Comparison of ENCODE assay signal across 1 cellular context in the genomic region with DNA sequence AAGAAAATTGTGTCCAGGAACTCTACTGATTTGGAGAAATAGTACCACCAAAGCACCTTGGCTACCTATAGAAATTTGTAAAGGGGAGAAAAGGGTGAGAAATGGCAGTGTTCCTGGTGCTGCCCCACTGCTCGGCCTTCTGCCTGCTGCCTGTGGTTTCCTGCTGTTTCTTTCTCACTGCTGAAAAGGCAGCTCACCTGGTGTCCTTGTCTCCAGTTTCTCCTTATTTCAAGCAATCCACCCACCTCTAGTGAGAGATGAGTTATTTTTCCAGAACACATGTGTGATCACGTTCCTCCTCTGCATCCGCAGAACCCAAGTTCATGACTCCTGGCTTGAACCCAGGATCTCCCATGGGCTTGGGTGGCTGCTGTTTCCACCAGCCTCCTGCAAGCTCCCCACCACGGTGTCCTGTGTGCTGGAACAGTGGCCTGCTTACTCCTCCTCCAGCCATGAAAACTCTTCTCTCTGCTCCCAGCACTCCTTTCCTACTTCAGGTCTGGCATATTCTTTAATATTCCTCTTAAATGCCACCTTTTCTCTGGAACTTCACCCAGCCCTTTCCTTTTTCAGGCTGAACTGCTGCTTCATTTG.
TF ChIP-seq lines count a peak whose summit lies in the region.

No MANE protein-coding gene starts in this region.

TF ChIP-seq in GM23338, 12 proteins besides CTCF, POLR2A, EP300 and RAD21:
- TF ChIP-seq, protein P1, sequence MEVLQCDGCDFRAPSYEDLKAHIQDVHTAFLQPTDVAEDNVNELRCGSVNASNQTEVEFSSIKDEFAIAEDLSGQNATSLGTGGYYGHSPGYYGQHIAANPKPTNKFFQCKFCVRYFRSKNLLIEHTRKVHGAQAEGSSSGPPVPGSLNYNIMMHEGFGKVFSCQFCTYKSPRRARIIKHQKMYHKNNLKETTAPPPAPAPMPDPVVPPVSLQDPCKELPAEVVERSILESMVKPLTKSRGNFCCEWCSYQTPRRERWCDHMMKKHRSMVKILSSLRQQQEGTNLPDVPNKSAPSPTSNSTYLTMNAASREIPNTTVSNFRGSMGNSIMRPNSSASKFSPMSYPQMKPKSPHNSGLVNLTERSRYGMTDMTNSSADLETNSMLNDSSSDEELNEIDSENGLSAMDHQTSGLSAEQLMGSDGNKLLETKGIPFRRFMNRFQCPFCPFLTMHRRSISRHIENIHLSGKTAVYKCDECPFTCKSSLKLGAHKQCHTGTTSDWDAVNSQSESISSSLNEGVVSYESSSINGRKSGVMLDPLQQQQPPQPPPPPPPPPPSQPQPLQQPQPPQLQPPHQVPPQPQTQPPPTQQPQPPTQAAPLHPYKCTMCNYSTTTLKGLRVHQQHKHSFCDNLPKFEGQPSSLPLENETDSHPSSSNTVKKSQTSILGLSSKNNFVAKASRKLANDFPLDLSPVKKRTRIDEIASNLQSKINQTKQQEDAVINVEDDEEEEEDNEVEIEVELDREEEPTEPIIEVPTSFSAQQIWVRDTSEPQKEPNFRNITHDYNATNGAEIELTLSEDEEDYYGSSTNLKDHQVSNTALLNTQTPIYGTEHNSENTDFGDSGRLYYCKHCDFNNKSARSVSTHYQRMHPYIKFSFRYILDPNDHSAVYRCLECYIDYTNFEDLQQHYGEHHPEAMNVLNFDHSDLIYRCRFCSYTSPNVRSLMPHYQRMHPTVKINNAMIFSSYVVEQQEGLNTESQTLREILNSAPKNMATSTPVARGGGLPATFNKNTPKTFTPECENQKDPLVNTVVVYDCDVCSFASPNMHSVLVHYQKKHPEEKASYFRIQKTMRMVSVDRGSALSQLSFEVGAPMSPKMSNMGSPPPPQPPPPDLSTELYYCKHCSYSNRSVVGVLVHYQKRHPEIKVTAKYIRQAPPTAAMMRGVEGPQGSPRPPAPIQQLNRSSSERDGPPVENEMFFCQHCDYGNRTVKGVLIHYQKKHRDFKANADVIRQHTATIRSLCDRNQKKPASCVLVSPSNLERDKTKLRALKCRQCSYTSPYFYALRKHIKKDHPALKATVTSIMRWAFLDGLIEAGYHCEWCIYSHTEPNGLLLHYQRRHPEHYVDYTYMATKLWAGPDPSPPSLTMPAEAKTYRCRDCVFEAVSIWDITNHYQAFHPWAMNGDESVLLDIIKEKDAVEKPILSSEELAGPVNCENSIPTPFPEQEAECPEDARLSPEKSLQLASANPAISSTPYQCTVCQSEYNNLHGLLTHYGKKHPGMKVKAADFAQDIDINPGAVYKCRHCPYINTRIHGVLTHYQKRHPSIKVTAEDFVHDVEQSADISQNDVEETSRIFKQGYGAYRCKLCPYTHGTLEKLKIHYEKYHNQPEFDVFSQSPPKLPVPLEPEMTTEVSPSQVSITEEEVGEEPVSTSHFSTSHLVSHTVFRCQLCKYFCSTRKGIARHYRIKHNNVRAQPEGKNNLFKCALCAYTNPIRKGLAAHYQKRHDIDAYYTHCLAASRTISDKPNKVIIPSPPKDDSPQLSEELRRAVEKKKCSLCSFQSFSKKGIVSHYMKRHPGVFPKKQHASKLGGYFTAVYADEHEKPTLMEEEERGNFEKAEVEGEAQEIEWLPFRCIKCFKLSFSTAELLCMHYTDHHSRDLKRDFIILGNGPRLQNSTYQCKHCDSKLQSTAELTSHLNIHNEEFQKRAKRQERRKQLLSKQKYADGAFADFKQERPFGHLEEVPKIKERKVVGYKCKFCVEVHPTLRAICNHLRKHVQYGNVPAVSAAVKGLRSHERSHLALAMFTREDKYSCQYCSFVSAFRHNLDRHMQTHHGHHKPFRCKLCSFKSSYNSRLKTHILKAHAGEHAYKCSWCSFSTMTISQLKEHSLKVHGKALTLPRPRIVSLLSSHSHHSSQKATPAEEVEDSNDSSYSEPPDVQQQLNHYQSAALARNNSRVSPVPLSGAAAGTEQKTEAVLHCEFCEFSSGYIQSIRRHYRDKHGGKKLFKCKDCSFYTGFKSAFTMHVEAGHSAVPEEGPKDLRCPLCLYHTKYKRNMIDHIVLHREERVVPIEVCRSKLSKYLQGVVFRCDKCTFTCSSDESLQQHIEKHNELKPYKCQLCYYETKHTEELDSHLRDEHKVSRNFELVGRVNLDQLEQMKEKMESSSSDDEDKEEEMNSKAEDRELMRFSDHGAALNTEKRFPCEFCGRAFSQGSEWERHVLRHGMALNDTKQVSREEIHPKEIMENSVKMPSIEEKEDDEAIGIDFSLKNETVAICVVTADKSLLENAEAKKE (CRISPR knock-in tag; IDR thresholded peaks at IDR 0.05), result no peak
- TF ChIP-seq, protein P2, sequence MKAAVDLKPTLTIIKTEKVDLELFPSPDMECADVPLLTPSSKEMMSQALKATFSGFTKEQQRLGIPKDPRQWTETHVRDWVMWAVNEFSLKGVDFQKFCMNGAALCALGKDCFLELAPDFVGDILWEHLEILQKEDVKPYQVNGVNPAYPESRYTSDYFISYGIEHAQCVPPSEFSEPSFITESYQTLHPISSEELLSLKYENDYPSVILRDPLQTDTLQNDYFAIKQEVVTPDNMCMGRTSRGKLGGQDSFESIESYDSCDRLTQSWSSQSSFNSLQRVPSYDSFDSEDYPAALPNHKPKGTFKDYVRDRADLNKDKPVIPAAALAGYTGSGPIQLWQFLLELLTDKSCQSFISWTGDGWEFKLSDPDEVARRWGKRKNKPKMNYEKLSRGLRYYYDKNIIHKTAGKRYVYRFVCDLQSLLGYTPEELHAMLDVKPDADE (IDR thresholded peaks at IDR 0.05), result no peak
- TF ChIP-seq ZNF114 (CRISPR knock-in tag; IDR thresholded peaks at IDR 0.05), result no peak
- TF ChIP-seq JUNB (IDR thresholded peaks at IDR 0.05; ENCODE audit: unreplicated experiment), result no peak
- TF ChIP-seq STAT1 (IDR thresholded peaks at IDR 0.05; ENCODE audit: unreplicated experiment), result no peak
- no peak for TF ChIP-seq NANOG (IDR thresholded peaks at IDR 0.05; ENCODE audit: borderline replicate concordance)
- no peak for TF ChIP-seq EZH2 (IDR thresholded peaks at IDR 0.05; ENCODE audit: low read depth, unreplicated experiment)
- TF ChIP-seq, protein P3, sequence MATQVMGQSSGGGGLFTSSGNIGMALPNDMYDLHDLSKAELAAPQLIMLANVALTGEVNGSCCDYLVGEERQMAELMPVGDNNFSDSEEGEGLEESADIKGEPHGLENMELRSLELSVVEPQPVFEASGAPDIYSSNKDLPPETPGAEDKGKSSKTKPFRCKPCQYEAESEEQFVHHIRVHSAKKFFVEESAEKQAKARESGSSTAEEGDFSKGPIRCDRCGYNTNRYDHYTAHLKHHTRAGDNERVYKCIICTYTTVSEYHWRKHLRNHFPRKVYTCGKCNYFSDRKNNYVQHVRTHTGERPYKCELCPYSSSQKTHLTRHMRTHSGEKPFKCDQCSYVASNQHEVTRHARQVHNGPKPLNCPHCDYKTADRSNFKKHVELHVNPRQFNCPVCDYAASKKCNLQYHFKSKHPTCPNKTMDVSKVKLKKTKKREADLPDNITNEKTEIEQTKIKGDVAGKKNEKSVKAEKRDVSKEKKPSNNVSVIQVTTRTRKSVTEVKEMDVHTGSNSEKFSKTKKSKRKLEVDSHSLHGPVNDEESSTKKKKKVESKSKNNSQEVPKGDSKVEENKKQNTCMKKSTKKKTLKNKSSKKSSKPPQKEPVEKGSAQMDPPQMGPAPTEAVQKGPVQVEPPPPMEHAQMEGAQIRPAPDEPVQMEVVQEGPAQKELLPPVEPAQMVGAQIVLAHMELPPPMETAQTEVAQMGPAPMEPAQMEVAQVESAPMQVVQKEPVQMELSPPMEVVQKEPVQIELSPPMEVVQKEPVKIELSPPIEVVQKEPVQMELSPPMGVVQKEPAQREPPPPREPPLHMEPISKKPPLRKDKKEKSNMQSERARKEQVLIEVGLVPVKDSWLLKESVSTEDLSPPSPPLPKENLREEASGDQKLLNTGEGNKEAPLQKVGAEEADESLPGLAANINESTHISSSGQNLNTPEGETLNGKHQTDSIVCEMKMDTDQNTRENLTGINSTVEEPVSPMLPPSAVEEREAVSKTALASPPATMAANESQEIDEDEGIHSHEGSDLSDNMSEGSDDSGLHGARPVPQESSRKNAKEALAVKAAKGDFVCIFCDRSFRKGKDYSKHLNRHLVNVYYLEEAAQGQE (IDR thresholded peaks at IDR 0.05; ENCODE audit: unreplicated experiment), result no peak
- TF ChIP-seq POLR2AphosphoS5 (IDR thresholded peaks at IDR 0.05; ENCODE audit: low read depth), result no peak
- TF ChIP-seq ZNF331 (CRISPR knock-in tag; IDR thresholded peaks at IDR 0.05; ENCODE audit: low read depth), result no peak
